17 cellular contexts compared by ENCODE assay signal in genomic region chr9:134442087-134442470, GRCh38.
DNase-seq lines count a peak whose midpoint lies in the region; ATAC-seq and TF ChIP-seq lines count a peak whose summit lies in the region.
"Had no signal": no experiment of that assay in that cellular context is flagged by ENCODE, and none has a peak within 500 bp of the region (broad histone marks: within the 10 kb centered on the region; RNA-seq: fewer than 3 reads in every experiment).

No MANE protein-coding gene starts in this region.

- H3K4me3 ChIP-seq in NT2/D1 (ENCODE audit: insufficient read length, low read depth): no peak overlapping the region
- H3K4me3 ChIP-seq in endodermal cell (ENCODE audit: low read length): no peak overlapping the region
- H3K4me3 ChIP-seq in coronary artery: no peak overlapping the region
- H3K4me3 ChIP-seq: prostate gland had no signal

- TF ChIP-seq CTCF in endodermal cell (conservative IDR thresholded peaks at IDR 0.05) (no peak), mesothelial cell of epicardium (IDR thresholded peaks at IDR 0.05; ENCODE audit: unreplicated experiment) (no peak), coronary artery (IDR thresholded peaks at IDR 0.05) (no peak)

- H3K4me3 Mint-ChIP-seq in endodermal cell: no peak overlapping the region
- H3K4me3 Mint-ChIP-seq in mesothelial cell of epicardium: peak overlapping the region; percentile 8
- H3K4me3 Mint-ChIP-seq: activated CD8-positive, alpha-beta T cell treated with anti-CD3 and anti-CD28 coated beads, Interleukin-2, amount 10 ng/mL, durations not matched to agents 7 days and 5 days; effector memory CD8-positive, alpha-beta T cell had no signal

- H3K36me3 Mint-ChIP-seq in endodermal cell (ENCODE audit: low read depth): no peaks in the 10 kb centered on the region
- H3K36me3 Mint-ChIP-seq in mesothelial cell of epicardium: no peaks in the 10 kb centered on the region

- DNase-seq in CD1c-positive myeloid dendritic cell (ENCODE audit: extremely low spot score): peak; percentile 19
- DNase-seq in NT2/D1 (ENCODE audit: low read depth, low spot score): no peak
- DNase-seq in endodermal cell: no peak
- no peak for DNase-seq in mesothelial cell of epicardium (ENCODE audit: low spot score in 2 of 2, unreplicated experiment in 2 of 2)
- no peak for DNase-seq in GM19240 (ENCODE audit: insufficient read length, low spot score)
- DNase-seq in dedifferentiated amniotic fluid mesenchymal stem cell (ENCODE audit: extremely low spot score): no peak
- no peak for DNase-seq in coronary artery (ENCODE audit: low spot score)
- DNase-seq: activated CD8-positive, alpha-beta T cell treated with anti-CD3 and anti-CD28 coated beads, Interleukin-2, amount 10 ng/mL, durations not matched to agents 7 days and 5 days; activated effector memory CD4-positive, alpha-beta T cell treated with Interleukin-2 at 50 U/mL for 16 hours; DND-41; effector memory CD8-positive, alpha-beta T cell; islet precursor cell; NCI-H146; SHP77; stimulated activated CD4-positive, alpha-beta T cell treated with anti-CD3 and anti-CD28 coated beads, Interleukin-2, amount 100 ng/mL, for 24 hours had no signal

- H3K27ac Mint-ChIP-seq in endodermal cell: no peak overlapping the region
- H3K27ac Mint-ChIP-seq in mesothelial cell of epicardium: no peak overlapping the region
- H3K27ac Mint-ChIP-seq: activated CD8-positive, alpha-beta T cell treated with anti-CD3 and anti-CD28 coated beads, Interleukin-2, amount 10 ng/mL, durations not matched to agents 7 days and 5 days; effector memory CD8-positive, alpha-beta T cell had no signal

- H3K27me3 ChIP-seq in NT2/D1 (ENCODE audit: insufficient read depth, insufficient read length) (no peaks in the 10 kb centered on the region), endodermal cell (ENCODE audit: control insufficient read depth, insufficient read depth, low read length, poor library complexity, severe bottlenecking) (no peaks in the 10 kb centered on the region)

- H3K9me3 ChIP-seq in NT2/D1 (ENCODE audit: insufficient read depth, low read length) (peaks cover 13% of the 10 kb centered on the region; the same call in 1 of the 2 replicates), endodermal cell (ENCODE audit: control insufficient read depth, low read length) (no peaks in the 10 kb centered on the region)
- H3K9me3 ChIP-seq: prostate gland had no signal

- peaks cover 18% of the 10 kb centered on the region for H3K4me1 ChIP-seq in NT2/D1 (ENCODE audit: insufficient read depth, insufficient read length)
- H3K4me1 ChIP-seq in endodermal cell (ENCODE audit: control insufficient read depth, insufficient read depth, low read length): no peaks in the 10 kb centered on the region

- H3K9me3 Mint-ChIP-seq in endodermal cell (peaks cover 10% of the 10 kb centered on the region), mesothelial cell of epicardium (peaks cover 5% of the 10 kb centered on the region)
- H3K9me3 Mint-ChIP-seq: effector memory CD8-positive, alpha-beta T cell had no signal

- H3K27me3 Mint-ChIP-seq in endodermal cell (ENCODE audit: insufficient read depth) (no peaks in the 10 kb centered on the region), mesothelial cell of epicardium (ENCODE audit: low read depth) (peaks cover 2% of the 10 kb centered on the region)

- H3K9ac ChIP-seq in NT2/D1 (ENCODE audit: insufficient read length, low read depth) (peak overlapping the region; percentile 38), endodermal cell (ENCODE audit: extremely low read depth, low read length, poor library complexity, severe bottlenecking) (no peak overlapping the region)

- peak overlapping the region; percentile 32 for H3K27ac ChIP-seq in endodermal cell (ENCODE audit: low read depth, low read length)
- H3K27ac ChIP-seq in coronary artery: no peak overlapping the region
- H3K27ac ChIP-seq: prostate gland had no signal

- H3K4me1 Mint-ChIP-seq in endodermal cell (no peaks in the 10 kb centered on the region), mesothelial cell of epicardium (peaks cover 45% of the 10 kb centered on the region)

- H3K36me3 ChIP-seq in NT2/D1 (ENCODE audit: insufficient read depth, insufficient read length, low read length): peaks cover 8% of the 10 kb centered on the region
- H3K36me3 ChIP-seq in endodermal cell (ENCODE audit: control insufficient read depth, insufficient read depth, low read length): no peaks in the 10 kb centered on the region
- H3K36me3 ChIP-seq: prostate gland had no signal

- no peak for ATAC-seq in HG03460 (IDR thresholded peaks at IDR 0.05; ENCODE audit: unreplicated experiment)
- ATAC-seq: activated CD8-positive, alpha-beta T cell treated with anti-CD3 and anti-CD28 coated beads, Interleukin-2, amount 10 ng/mL, durations not matched to agents 7 days and 5 days; effector memory CD8-positive, alpha-beta T cell had no signal

- 82 to 88% methylated on average over 7 to 12 of the region's 12 CpGs for WGBS in endodermal cell (ENCODE audit: insufficient coverage in 1 of 2, insufficient read length in 1 of 2), 2 experiments
